ENCODE assay signal across 14 cellular contexts in genomic region chr13:59774511-59774911, GRCh38.
DNase-seq lines count a peak whose midpoint lies in the region; ATAC-seq, FAIRE-seq and TF ChIP-seq lines count a peak whose summit lies in the region.
"Had no signal": no experiment of that assay in that cellular context is flagged by ENCODE, and none has a peak within 500 bp of the region (broad histone marks: within the 10 kb centered on the region; RNA-seq: fewer than 3 reads in every experiment).

No MANE protein-coding gene starts in this region.

- H2BK15ac ChIP-seq in neuronal stem cell (ENCODE audit: low read length), result no peak overlapping the region

- no peak for FAIRE-seq in GM12891 (lab: Jason Lieb, UNC)

- H3K4me1 ChIP-seq in RWPE2 (ENCODE audit: insufficient read depth, poor library complexity, severe bottlenecking), result peaks cover 46% of the 10 kb centered on the region
- peaks cover 4% of the 10 kb centered on the region for H3K4me1 ChIP-seq in fibroblast of lung (ENCODE audit: control insufficient read depth, extremely low read depth, insufficient read depth, low read length)
- peaks cover 0 to 9% of the 10 kb centered on the region in 2 donors for H3K4me1 ChIP-seq in neuronal stem cell (ENCODE audit: control insufficient read depth in 2 of 2, insufficient read depth in 1 of 2, low read depth in 1 of 2, low read length in 2 of 2)

- H3K4ac ChIP-seq in neuronal stem cell (ENCODE audit: low read length), result no peak overlapping the region

- H2BK5ac ChIP-seq in neuronal stem cell (ENCODE audit: low read length), result no peak overlapping the region

- WGBS in neuronal stem cell (ENCODE audit: extremely low coverage in 2 of 2, insufficient read length in 2 of 2, insufficient replicate concordance in 1 of 2), 2 donors, result no CpG with 5 or more reads among the region's 6 CpGs

- no peak overlapping the region for H3K14ac ChIP-seq in neuronal stem cell (ENCODE audit: low read length)

- H2BK120ac ChIP-seq in neuronal stem cell (ENCODE audit: low read depth, low read length), result no peak overlapping the region

- H2AFZ ChIP-seq in fibroblast of lung (ENCODE audit: low read length) (no peak overlapping the region), neuronal stem cell (ENCODE audit: low read length) (peak overlapping the region; percentile 62)

- H4K91ac ChIP-seq in neuronal stem cell (ENCODE audit: low read depth, low read length, poor library complexity), result no peak overlapping the region

- peak overlapping the region; percentile 83 for H3K27ac ChIP-seq in RWPE2 (ENCODE audit: poor library complexity, severe bottlenecking)
- H3K27ac ChIP-seq in fibroblast of lung (ENCODE audit: insufficient read depth, low read length), result peak overlapping the region; percentile 19
- H3K27ac ChIP-seq in neuronal stem cell (replicated peaks; ENCODE audit: low read length), result no peak overlapping the region
- H3K27ac ChIP-seq: KMS-11 had no signal

- H4K20me1 ChIP-seq in fibroblast of lung (ENCODE audit: control insufficient read depth, extremely low read depth, insufficient read depth, low read length), result no peaks in the 10 kb centered on the region

- H3K27me3 ChIP-seq in RWPE2 (ENCODE audit: insufficient read depth, poor library complexity, severe bottlenecking) (no peaks in the 10 kb centered on the region), fibroblast of lung (ENCODE audit: control insufficient read depth, insufficient read depth, low read length) (no peaks in the 10 kb centered on the region), neuronal stem cell (ENCODE audit: control insufficient read depth in 3 of 3, insufficient read depth in 3 of 3, low read depth in 1 of 3, low read length in 3 of 3) (no peaks in the 10 kb centered on the region)

- H3K9me3 ChIP-seq in RWPE2 (ENCODE audit: severe bottlenecking), result no peaks in the 10 kb centered on the region
- H3K9me3 ChIP-seq in fibroblast of lung (ENCODE audit: control insufficient read depth, insufficient read depth, low read depth, low read length), result no peaks in the 10 kb centered on the region
- H3K9me3 ChIP-seq in neuronal stem cell (replicated peaks in 1 of 2; ENCODE audit: control insufficient read depth in 2 of 2, insufficient read depth in 1 of 2, low read depth in 1 of 2, low read length in 2 of 2), result no peaks in the 10 kb centered on the region

- H3K79me1 ChIP-seq in neuronal stem cell (ENCODE audit: low read depth, low read length), result peaks cover 1% of the 10 kb centered on the region

- ATAC-seq in RWPE2 (ENCODE audit: low read depth) (peak; percentile 48), HG03565 (IDR thresholded peaks at IDR 0.05; ENCODE audit: unreplicated experiment) (no peak)
- ATAC-seq: activated CD4-positive, CD25-positive, alpha-beta regulatory T cell treated with anti-CD3 and anti-CD28 coated beads, Interleukin-2, amount 50 U/mL, for 24 hours; stimulated activated naive B cell treated with anti-CD40 and anti-IgM and Interleukin-4, amounts not matched to agents 10 μg/mL and 1 μg/mL and 100 μg/mL, for 72 hours had no signal

- no peak overlapping the region for H3K23ac ChIP-seq in neuronal stem cell (ENCODE audit: low read depth, low read length, poor library complexity)

- no peaks in the 10 kb centered on the region for H3K79me2 ChIP-seq in fibroblast of lung (ENCODE audit: control insufficient read depth, insufficient read depth, low read length)

- no peak overlapping the region for H2AK5ac ChIP-seq in neuronal stem cell (ENCODE audit: low read depth, low read length)

- DNase-seq in EH (ENCODE audit: low read depth) (peak; percentile 88), RWPE2 (ENCODE audit: low spot score) (no peak), fibroblast of lung (ENCODE audit: low read depth in 2 of 2) (peak; percentile 77 to 82), neuronal stem cell (ENCODE audit: low spot score) (peak; percentile 17), NCI-H748 treated with DMSO at 0.1 percent for 48 hours (lab: John Stamatoyannopoulos, UW) (no peak), NCI-H146 (lab: John Stamatoyannopoulos, UW) (no peak), GM12891 (ENCODE audit: insufficient read length, low spot score) (no peak)
- DNase-seq: cerebellar nuclear complex; head of caudate nucleus; Right ventricle myocardium superior; stimulated activated naive B cell treated with anti-CD40 and anti-IgM and Interleukin-4, amounts not matched to agents 10 μg/mL and 1 μg/mL and 100 μg/mL, for 72 hours had no signal

- H3K9ac ChIP-seq in fibroblast of lung (ENCODE audit: insufficient read depth, low read length) (no peak overlapping the region), neuronal stem cell (ENCODE audit: low read depth, low read length, poor library complexity) (no peak overlapping the region)
- H3K9ac ChIP-seq: KMS-11 had no signal

- no peak for TF ChIP-seq CTCF in RWPE2 (IDR thresholded peaks at IDR 0.05; ENCODE audit: poor library complexity, severe bottlenecking)
- no peak for TF ChIP-seq CTCF in fibroblast of lung (conservative IDR thresholded peaks at IDR 0.05 in 1 of 2, IDR thresholded peaks at IDR 0.05 in 1 of 2; ENCODE audit: low read depth in 1 of 2, low read length in 2 of 2)

- no peak overlapping the region for H2BK12ac ChIP-seq in neuronal stem cell (ENCODE audit: low read length)

- H3K18ac ChIP-seq in neuronal stem cell (ENCODE audit: low read length), result no peak overlapping the region

- H3K36me3 ChIP-seq in RWPE2 (ENCODE audit: low read depth) (peaks cover 5% of the 10 kb centered on the region; the same call in 1 of the 2 replicates), fibroblast of lung (ENCODE audit: control insufficient read depth, insufficient read depth, low read length) (no peaks in the 10 kb centered on the region), neuronal stem cell (replicated peaks in 1 of 2; ENCODE audit: control insufficient read depth in 2 of 2, insufficient read depth in 2 of 2, low read length in 2 of 2) (no peaks in the 10 kb centered on the region)

- H3K4me2 ChIP-seq in fibroblast of lung (ENCODE audit: extremely low read depth, insufficient read depth, low read length) (no peak overlapping the region), neuronal stem cell (ENCODE audit: insufficient read depth, low read length, poor library complexity, severe bottlenecking) (no peak overlapping the region)
- H3K4me2 ChIP-seq: KMS-11 had no signal

- TF ChIP-seq POLR2A in GM12891 (IDR thresholded peaks at IDR 0.05; ENCODE audit: low read depth, low read length), result no peak

- H3K4me3 ChIP-seq in RWPE2 (ENCODE audit: severe bottlenecking) (no peak overlapping the region), fibroblast of lung (replicated peaks in 1 of 4; ENCODE audit: control extremely low read depth in 1 of 4, insufficient read depth in 1 of 4, low read depth in 3 of 4, low read length in 4 of 4) (no peak overlapping the region), neuronal stem cell (ENCODE audit: low read length in 2 of 2) (no peak overlapping the region)

- no peak overlapping the region for H4K8ac ChIP-seq in neuronal stem cell (ENCODE audit: low read depth, low read length)

TF ChIP-seq in GM12891, 5 proteins besides CTCF, POLR2A, EP300 and RAD21:
- TF ChIP-seq PAX5 (IDR thresholded peaks at IDR 0.05; ENCODE audit: insufficient read depth, low read length, severe bottlenecking) (no peak), SPI1 (IDR thresholded peaks at IDR 0.05; ENCODE audit: low read depth, low read length) (no peak), TAF1 (IDR thresholded peaks at IDR 0.05; ENCODE audit: low read depth, low read length) (no peak), POLR2AphosphoS5 (IDR thresholded peaks at IDR 0.05; ENCODE audit: low read depth, low read length) (no peak), POU2F2 (IDR thresholded peaks at IDR 0.05; ENCODE audit: low read depth, low read length) (no peak)
TF ChIP-seq in GM12891: peak in this region for 0.

Comparison
In these comparisons a context has a peak if more than half of its experiments do, and no peak if none do; other contexts are left out.
1. DNase-seq: peak in EH (single experiment), fibroblast of lung (2 of 2) and neuronal stem cell (single experiment); none in RWPE2 (single experiment), NCI-H748 treated with DMSO at 0.1 percent for 48 hours (single experiment), NCI-H146 (single experiment) and GM12891 (single experiment).